In the genomic region with DNA sequence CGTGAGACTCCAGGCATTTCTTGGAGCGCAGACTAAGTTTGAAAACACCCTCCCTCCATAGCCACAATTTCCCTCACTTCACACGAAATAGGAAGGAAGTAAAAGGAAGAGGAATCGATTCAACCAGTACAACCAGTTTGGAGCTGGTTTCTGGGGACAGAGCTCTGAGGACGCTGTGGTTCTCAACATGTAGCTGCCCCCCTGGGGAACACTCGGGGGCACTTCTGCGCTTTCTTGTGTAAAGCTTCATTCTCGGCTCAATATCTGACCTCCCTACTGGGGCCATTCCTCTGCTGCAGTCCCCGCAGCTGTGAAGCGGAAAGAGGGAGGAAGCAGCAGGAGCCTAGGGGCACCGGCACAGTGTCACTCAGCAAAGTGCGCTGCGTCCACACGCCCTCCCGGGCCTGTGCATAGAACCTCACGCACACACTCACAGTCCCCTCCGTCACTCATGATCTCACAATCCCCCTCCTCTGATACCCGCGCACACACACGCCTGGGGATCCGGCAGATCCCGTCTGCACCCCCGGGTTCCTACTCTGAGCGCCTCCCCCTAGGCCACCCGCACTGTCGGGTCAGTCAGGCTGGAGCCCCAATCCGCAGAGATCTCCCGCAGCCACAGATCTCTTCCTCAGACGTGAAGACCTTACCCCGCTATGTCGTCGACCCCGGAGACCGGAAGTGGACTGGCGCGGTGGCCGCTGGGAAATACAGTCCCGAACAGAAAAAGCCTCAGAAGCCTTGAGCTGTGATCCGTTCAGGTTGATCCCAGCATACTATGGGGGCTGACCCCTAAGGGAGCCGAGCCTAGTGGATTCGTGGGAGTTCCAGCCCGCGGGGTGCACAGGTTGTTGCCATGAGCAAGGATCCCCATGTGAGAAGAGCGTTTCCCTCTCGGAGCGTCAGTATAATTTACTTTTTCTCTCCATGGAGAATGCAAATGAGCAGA, we compare ENCODE assay signal across 8 cellular contexts. TPM values are rescaled to one million over a fixed set of nuclear protein-coding genes. Genes with fewer than 3 reads are reported as not detected.
DNase-seq lines count a peak whose midpoint lies in the region; ATAC-seq and TF ChIP-seq lines count a peak whose summit lies in the region.

A gene (minus strand): TSS at position 688 of the 949 bp plus-strand sequence. CDS start 6,190 bp downstream, outside the sequence.

- H3K27ac ChIP-seq in right lobe of liver: peak within 1 kb of the TSS; percentile 84 to 87 (median 87)

- peaks cover 0 to 17% (median under 1%) of the 10 kb centered on the region in 4 donors for H3K4me1 ChIP-seq in right lobe of liver

- H3K4me3 ChIP-seq in AG09309 (ENCODE audit: control insufficient read depth, low read depth, low read length) (peak within 1 kb of the TSS; percentile 99), right lobe of liver (peak within 1 kb of the TSS; percentile 79 to 87 (median 85))

- TF ChIP-seq CTCF in AG09309 (IDR thresholded peaks at IDR 0.05; ENCODE audit: control insufficient read depth, insufficient read depth, low read depth, low read length, missing control alignments) (no peak), right lobe of liver (IDR thresholded peaks at IDR 0.05) (no peak)

- intact Hi-C loops in right lobe of liver (cut with DNase I): no loop called here

- H3K9me3 Mint-ChIP-seq in activated CD8-positive, alpha-beta T cell treated with anti-CD3 and anti-CD28 coated beads, Interleukin-2, amount 10 ng/mL, durations not matched to agents 7 days and 5 days (ENCODE audit: insufficient read depth): peaks cover 5% of the 10 kb centered on the region

- CTCF ChIA-PET in activated CD8-positive, alpha-beta T cell treated with anti-CD3 and anti-CD28 coated beads, Interleukin-2, amount 10 ng/mL, durations not matched to agents 7 days and 5 days (lab: Charles Lee): interaction anchor here (1.0 to 1.9 kb wide), 9 partner anchors 10 to 298 kb away, joined by 3 to 7 read pairs (median 4); a partner anchor contains a TSS

- H3K27ac Mint-ChIP-seq in activated CD8-positive, alpha-beta T cell treated with anti-CD3 and anti-CD28 coated beads, Interleukin-2, amount 10 ng/mL, durations not matched to agents 7 days and 5 days: peak within 1 kb of the TSS; percentile 100

- DNase-seq in AG09309 (ENCODE audit: low read depth): no peak
- DNase-seq in NCI-H82 treated with DMSO at 0.1 percent for 48 hours (lab: John Stamatoyannopoulos, UW; ENCODE audit: unreplicated experiment): peak; percentile 79
- peak; percentile 84 for DNase-seq in activated CD8-positive, alpha-beta T cell treated with anti-CD3 and anti-CD28 coated beads, Interleukin-2, amount 10 ng/mL, durations not matched to agents 7 days and 5 days
- peak; percentile 92 for DNase-seq in ecto neural progenitor cell (ENCODE audit: low spot score)
- DNase-seq in right lobe of liver: peak; percentile 85 to 91 (median 90)
- DNase-seq in stimulated activated CD4-positive, alpha-beta T cell treated with anti-CD3 and anti-CD28 coated beads, Interleukin-4, amount 100 ng/mL, for 24 hours: peak; percentile 80

- no peaks in the 10 kb centered on the region for H3K27me3 ChIP-seq in right lobe of liver

- H3K9me3 ChIP-seq in right lobe of liver: no peaks in the 10 kb centered on the region

- peak; percentile 65 for TF ChIP-seq POLR2A in right lobe of liver (IDR thresholded peaks at IDR 0.05)

- POLR2A ChIA-PET in activated CD8-positive, alpha-beta T cell treated with anti-CD3 and anti-CD28 coated beads, Interleukin-2, amount 10 ng/mL, durations not matched to agents 7 days and 5 days (lab: Charles Lee): interaction anchor here (0.6 to 2.4 kb wide), 9 partner anchors 12 to 139 kb away, joined by 3 to 12 read pairs (median 4); a partner anchor contains a TSS

- WGBS in right lobe of liver (ENCODE audit: insufficient coverage, low coverage, low lambda C conversion rate, missing lambda C conversion rate): under 1% methylated on average over 32 of the region's 46 CpGs

- H3K4me1 Mint-ChIP-seq in activated CD8-positive, alpha-beta T cell treated with anti-CD3 and anti-CD28 coated beads, Interleukin-2, amount 10 ng/mL, durations not matched to agents 7 days and 5 days (ENCODE audit: low read depth): peaks cover 35% of the 10 kb centered on the region

- H3K27me3 Mint-ChIP-seq in activated CD8-positive, alpha-beta T cell treated with anti-CD3 and anti-CD28 coated beads, Interleukin-2, amount 10 ng/mL, durations not matched to agents 7 days and 5 days (ENCODE audit: low read depth): peaks cover 11% of the 10 kb centered on the region

- H3K36me3 ChIP-seq in right lobe of liver: no peaks in the 10 kb centered on the region

- peak within 1 kb of the TSS; percentile 100 for H3K4me3 Mint-ChIP-seq in activated CD8-positive, alpha-beta T cell treated with anti-CD3 and anti-CD28 coated beads, Interleukin-2, amount 10 ng/mL, durations not matched to agents 7 days and 5 days

- peak; percentile 51 for ATAC-seq in GM19043 (IDR thresholded peaks at IDR 0.05; ENCODE audit: low read depth, unreplicated experiment)
- peak; percentile 55 for ATAC-seq in HG03521 (IDR thresholded peaks at IDR 0.05; ENCODE audit: unreplicated experiment)
- peak; percentile 93 for ATAC-seq in activated CD8-positive, alpha-beta T cell treated with anti-CD3 and anti-CD28 coated beads, Interleukin-2, amount 10 ng/mL, durations not matched to agents 7 days and 5 days
- ATAC-seq in right lobe of liver: peak; percentile 97 to 98 (median 98)

- peaks cover 30% of the 10 kb centered on the region for H3K36me3 Mint-ChIP-seq in activated CD8-positive, alpha-beta T cell treated with anti-CD3 and anti-CD28 coated beads, Interleukin-2, amount 10 ng/mL, durations not matched to agents 7 days and 5 days (ENCODE audit: low read depth)

RNA-seq across cellular contexts. Expression of the gene that starts here (rescaled TPM):
- 10 to 100 TPM; 17.9 to 21.6 TPM for total RNA-seq in activated CD8-positive, alpha-beta T cell treated with anti-CD3 and anti-CD28 coated beads, Interleukin-2, amount 10 ng/mL, durations not matched to agents 7 days and 5 days
- total RNA-seq in right lobe of liver: 10 to 100 TPM in 4 of 6 experiments, 1 to 10 TPM in 2; 8.4 to 11.1 (median 10.2) TPM
